1 cellular context compared by ENCODE assay signal in genomic region chr2:42494434-42495233, GRCh38.
TF ChIP-seq lines count a peak whose summit lies in the region.

No MANE protein-coding gene starts in this region.

TF ChIP-seq in K562, 482 proteins besides CTCF, POLR2A, EP300 and RAD21 (continued from another document and continues in another):
- no peak for TF ChIP-seq CEBPZ (IDR thresholded peaks at IDR 0.05; ENCODE audit: borderline replicate concordance, low read depth, low read length)
- TF ChIP-seq PRDM10 (IDR thresholded peaks at IDR 0.05; ENCODE audit: partially characterized antibody): no peak
- no peak for TF ChIP-seq HSF4 (CRISPR knock-in tag; IDR thresholded peaks at IDR 0.05; ENCODE audit: borderline replicate concordance)
- no peak for TF ChIP-seq TEAD2 (tag; IDR thresholded peaks at IDR 0.05)
- no peak for TF ChIP-seq ZNF121 (CRISPR knock-in tag; conservative IDR thresholded peaks at IDR 0.05)
- TF ChIP-seq ILF3 (IDR thresholded peaks at IDR 0.05; ENCODE audit: borderline replicate concordance): no peak
- TF ChIP-seq RERE (CRISPR knock-in tag; IDR thresholded peaks at IDR 0.05; ENCODE audit: borderline replicate concordance): 0 out of 2 replicates have a peak, but pooled peaks have one; percentile 76
- no peak for TF ChIP-seq TRIM24 (IDR thresholded peaks at IDR 0.05)
- no peak for TF ChIP-seq HCFC1 (IDR thresholded peaks at IDR 0.05; ENCODE audit: low read depth, low read length)
- no peak for TF ChIP-seq CCNT2 (IDR thresholded peaks at IDR 0.05; ENCODE audit: borderline replicate concordance, extremely low read depth, insufficient read length, low read depth, low read length)
- TF ChIP-seq SMC3 (conservative IDR thresholded peaks at IDR 0.05; ENCODE audit: insufficient read depth, low read depth, low read length): peak; percentile 72
- no peak for TF ChIP-seq GTF3C2 (IDR thresholded peaks at IDR 0.05; ENCODE audit: borderline replicate concordance, extremely low read depth, insufficient read length)
- TF ChIP-seq BRD9 (IDR thresholded peaks at IDR 0.05; ENCODE audit: low read depth, partially characterized antibody): no peak
- no peak for TF ChIP-seq ZNF324 (CRISPR knock-in tag; IDR thresholded peaks at IDR 0.05)
- TF ChIP-seq NELFE (IDR thresholded peaks at IDR 0.05; ENCODE audit: insufficient read depth, insufficient read length): no peak
- no peak for TF ChIP-seq PHTF2 (CRISPR knock-in tag; IDR thresholded peaks at IDR 0.05)
- TF ChIP-seq AFF1 (IDR thresholded peaks at IDR 0.05; ENCODE audit: low read depth in 1 of 2, partially characterized antibody in 2 of 2): no peak
- no peak for TF ChIP-seq ATF2 (CRISPR knock-in tag; IDR thresholded peaks at IDR 0.05)
- TF ChIP-seq NR1H2 (CRISPR knock-in tag; IDR thresholded peaks at IDR 0.05): peak; percentile 72; the same call in 1 of the 2 replicates
- TF ChIP-seq KLF16 (IDR thresholded peaks at IDR 0.05): 0 out of 2 replicates have a peak, but pooled peaks have one; percentile 32
- TF ChIP-seq IRF9 (tag; IDR thresholded peaks at IDR 0.05): no peak
- TF ChIP-seq ZSCAN32 (CRISPR knock-in tag; IDR thresholded peaks at IDR 0.05): no peak
- TF ChIP-seq NR3C1 (CRISPR knock-in tag; IDR thresholded peaks at IDR 0.05): no peak
- TF ChIP-seq RBM17 (IDR thresholded peaks at IDR 0.05; ENCODE audit: borderline replicate concordance, low read depth, low read length): no peak
- TF ChIP-seq SLC30A9 (CRISPR knock-in tag; IDR thresholded peaks at IDR 0.05): no peak
- TF ChIP-seq ZEB2 (IDR thresholded peaks at IDR 0.05): no peak
- no peak for TF ChIP-seq ZMIZ1 (IDR thresholded peaks at IDR 0.05; ENCODE audit: low read depth in 2 of 2, low read length in 2 of 2)
